11 cellular contexts compared by ENCODE assay signal in the genomic region with DNA sequence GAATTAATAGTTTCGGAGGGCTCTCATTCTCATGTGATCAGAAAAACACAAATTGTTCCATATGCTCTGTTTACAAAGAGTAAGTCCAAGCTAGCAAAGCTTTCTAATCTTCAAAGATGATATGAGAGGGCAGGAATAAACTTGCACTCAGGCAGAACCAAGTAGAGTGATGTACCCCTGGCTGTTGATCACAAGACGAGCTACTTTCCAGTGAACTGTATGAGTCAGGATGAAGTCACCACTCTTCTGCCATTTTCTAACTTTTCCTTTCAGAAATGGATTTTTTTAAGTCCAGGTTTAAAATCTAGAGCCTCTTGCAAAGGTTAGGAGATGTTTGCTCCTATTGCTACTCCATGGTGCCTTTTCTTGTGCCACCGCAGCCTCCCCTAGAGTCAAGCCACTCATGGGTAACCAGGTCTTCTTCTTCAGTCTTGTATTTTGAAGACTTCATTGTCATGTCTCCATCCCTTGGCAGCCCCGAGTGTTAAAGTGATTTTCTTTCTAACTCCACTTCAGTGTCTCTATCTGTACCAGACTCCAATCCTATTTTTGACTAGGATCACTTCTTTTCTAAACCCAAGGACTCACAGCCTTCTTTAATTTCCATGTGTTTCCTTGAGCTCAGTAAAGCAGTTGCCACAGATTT.
DNase-seq lines count a peak whose midpoint lies in the region; ATAC-seq and TF ChIP-seq lines count a peak whose summit lies in the region.
"Had no signal": no experiment of that assay in that cellular context is flagged by ENCODE, and none has a peak within 500 bp of the region (broad histone marks: within the 10 kb centered on the region; RNA-seq: fewer than 3 reads in every experiment).

No MANE protein-coding gene starts in this region.

- no peak overlapping the region for H3K4me3 ChIP-seq in astrocyte of the spinal cord (ENCODE audit: low read depth, low read length)

- peak; percentile 52 for ATAC-seq in HG03432 (IDR thresholded peaks at IDR 0.05; ENCODE audit: unreplicated experiment)
- no peak for ATAC-seq in HG03196 (IDR thresholded peaks at IDR 0.05; ENCODE audit: unreplicated experiment)
- ATAC-seq in GM18505 (IDR thresholded peaks at IDR 0.05; ENCODE audit: unreplicated experiment) = no peak

- H3K4me3 Mint-ChIP-seq in activated T-helper 1 cell treated with anti-CD3 and anti-CD28 coated beads, Interleukin-12 subunit alpha, Interleukin-12 subunit beta, Interleukin-2, Interleukin-4 antibody, amounts not matched to agents 30 ng/mL and 10 ng/mL and 1 ng/mL, durations not matched to agents 14 hours and 24 hours and 36 hours = no peak overlapping the region
- H3K4me3 Mint-ChIP-seq: CD4-positive, alpha-beta T cell; nephron had no signal

- in situ Hi-C loops in astrocyte of the spinal cord (cut with HindIII; ENCODE audit: low sequenced_read_pairs) = no loop called here

- intact Hi-C loops in activated T-helper 1 cell treated with anti-CD3 and anti-CD28 coated beads, Interleukin-12 subunit alpha, Interleukin-12 subunit beta, Interleukin-2, Interleukin-4 antibody, amounts not matched to agents 30 ng/mL and 10 ng/mL and 1 ng/mL, durations not matched to agents 14 hours and 24 hours and 36 hours (cut with micrococcal nuclease) = no loop called here

- peaks cover 9% of the 10 kb centered on the region for H3K27me3 Mint-ChIP-seq in activated T-helper 1 cell treated with anti-CD3 and anti-CD28 coated beads, Interleukin-12 subunit alpha, Interleukin-12 subunit beta, Interleukin-2, Interleukin-4 antibody, amounts not matched to agents 30 ng/mL and 10 ng/mL and 1 ng/mL, durations not matched to agents 14 hours and 24 hours and 36 hours (ENCODE audit: insufficient read depth)

- H3K27ac Mint-ChIP-seq in activated T-helper 1 cell treated with anti-CD3 and anti-CD28 coated beads, Interleukin-12 subunit alpha, Interleukin-12 subunit beta, Interleukin-2, Interleukin-4 antibody, amounts not matched to agents 30 ng/mL and 10 ng/mL and 1 ng/mL, durations not matched to agents 14 hours and 24 hours and 36 hours = no peak overlapping the region
- H3K27ac Mint-ChIP-seq: CD4-positive, alpha-beta T cell; nephron had no signal

- no peaks in the 10 kb centered on the region for H3K9me3 Mint-ChIP-seq in activated T-helper 1 cell treated with anti-CD3 and anti-CD28 coated beads, Interleukin-12 subunit alpha, Interleukin-12 subunit beta, Interleukin-2, Interleukin-4 antibody, amounts not matched to agents 30 ng/mL and 10 ng/mL and 1 ng/mL, durations not matched to agents 14 hours and 24 hours and 36 hours
- H3K9me3 Mint-ChIP-seq: CD4-positive, alpha-beta T cell; nephron had no signal

- DNase-seq in AG20443 (ENCODE audit: low spot score) = peak; percentile 35
- peak; percentile 86 for DNase-seq in astrocyte of the spinal cord (ENCODE audit: low read depth, low spot score)
- DNase-seq in iris pigment epithelial cell (ENCODE audit: low read depth) = peak; percentile 89
- DNase-seq in activated T-helper 1 cell treated with anti-CD3 and anti-CD28 coated beads, Interleukin-12 subunit alpha, Interleukin-12 subunit beta, Interleukin-2, Interleukin-4 antibody, amounts not matched to agents 30 ng/mL and 10 ng/mL and 1 ng/mL, durations not matched to agents 14 hours and 24 hours and 36 hours (ENCODE audit: low spot score) = no peak
- DNase-seq in COLO668 (lab: John Stamatoyannopoulos, UW; ENCODE audit: unreplicated experiment) = no peak
- DNase-seq: CD4-positive, alpha-beta T cell; NCI-H510A treated with DMSO at 0.1 percent for 48 hours had no signal

- H3K4me1 Mint-ChIP-seq in activated T-helper 1 cell treated with anti-CD3 and anti-CD28 coated beads, Interleukin-12 subunit alpha, Interleukin-12 subunit beta, Interleukin-2, Interleukin-4 antibody, amounts not matched to agents 30 ng/mL and 10 ng/mL and 1 ng/mL, durations not matched to agents 14 hours and 24 hours and 36 hours (ENCODE audit: low read depth) = no peaks in the 10 kb centered on the region

- H3K36me3 Mint-ChIP-seq in activated T-helper 1 cell treated with anti-CD3 and anti-CD28 coated beads, Interleukin-12 subunit alpha, Interleukin-12 subunit beta, Interleukin-2, Interleukin-4 antibody, amounts not matched to agents 30 ng/mL and 10 ng/mL and 1 ng/mL, durations not matched to agents 14 hours and 24 hours and 36 hours (ENCODE audit: low read depth) = no peaks in the 10 kb centered on the region

- no peak for TF ChIP-seq CTCF in astrocyte of the spinal cord (IDR thresholded peaks at IDR 0.05; ENCODE audit: low read depth, low read length)

- no peak for TF ChIP-seq POLR2A in GM18505 (IDR thresholded peaks at IDR 0.05; ENCODE audit: borderline replicate concordance, extremely low read depth, insufficient read depth, insufficient read length)

Comparison
In these comparisons a context has a peak if more than half of its experiments do, and no peak if none do; other contexts are left out.
1. DNase-seq: peak in AG20443 (single experiment), astrocyte of the spinal cord (single experiment) and iris pigment epithelial cell (single experiment); none in activated T-helper 1 cell treated with anti-CD3 and anti-CD28 coated beads, Interleukin-12 subunit alpha, Interleukin-12 subunit beta, Interleukin-2, Interleukin-4 antibody, amounts not matched to agents 30 ng/mL and 10 ng/mL and 1 ng/mL, durations not matched to agents 14 hours and 24 hours and 36 hours (single experiment) and COLO668 (single experiment).